In genomic region chr11:75301131-75301530, GRCh38 we compare ENCODE assay signal across 18 cellular contexts. TPM values are rescaled to one million over a fixed set of nuclear protein-coding genes. Genes with fewer than 3 reads are reported as not detected.
A peak's percentile ranks its signal among the peaks of the same experiment; 100 is the strongest.
DNase-seq lines count a peak whose midpoint lies in the region; ATAC-seq and TF ChIP-seq lines count a peak whose summit lies in the region.
"Had no signal": no experiment of that assay in that cellular context is flagged by ENCODE, and none has a peak within 500 bp of the region (broad histone marks: within the 10 kb centered on the region; RNA-seq: fewer than 3 reads in every experiment).

No MANE protein-coding gene starts in this region.

- TF ChIP-seq POLR2A in HCT116 (IDR thresholded peaks at IDR 0.05; ENCODE audit: borderline replicate concordance, extremely low read depth, insufficient read depth, insufficient read length) (no peak), esophagus squamous epithelium (IDR thresholded peaks at IDR 0.05) (no peak)

- H3K27ac ChIP-seq in BLaER1 (peak overlapping the region; percentile 60; the same call in 1 of the 2 replicates), HCT116 (ENCODE audit: low read depth, low read length) (no peak overlapping the region), esophagus squamous epithelium (peak overlapping the region in 3 of 4 donors; percentile 55 to 66 (median 61)), coronary artery (peak overlapping the region in 1 of 2 donors; percentile 55)
- H3K27ac ChIP-seq: vagina had no signal

- H4K20me1 ChIP-seq in BLaER1 (peaks cover 96% of the 10 kb centered on the region), HCT116 (ENCODE audit: insufficient read depth) (no peaks in the 10 kb centered on the region)

- ATAC-seq in HCT116: 0 out of 2 replicates have a peak, but pooled peaks have one; percentile 27
- no peak for ATAC-seq in naive thymus-derived CD8-positive, alpha-beta T cell
- ATAC-seq: activated T-cell treated with anti-CD3 and anti-CD28 coated beads, Interleukin-2, amount 50 U/mL, for 4 hours; SK-N-SH treated with all-trans-retinoic acid at 6 μM for 48 hours had no signal

- peak overlapping the region in 1 of 10 donors; percentile 29 for H3K4me3 Mint-ChIP-seq in naive thymus-derived CD8-positive, alpha-beta T cell
- H3K4me3 Mint-ChIP-seq: activated T-cell treated with anti-CD3 and anti-CD28 coated beads, Interleukin-2, amount 50 U/mL, for 4 hours; central memory CD8-positive, alpha-beta T cell had no signal

- CTCF ChIA-PET in HCT116 (lab: Charles Lee): no interaction called here

- BruUV-seq in HCT116 (replicated peaks; lab: Mats Ljungman, UMichigan): no TSS peak

- 74 to 75% methylated on average over 5 of the region's 5 CpGs for WGBS in esophagus squamous epithelium, 2 donors

- no peak for TF ChIP-seq RAD21 in HCT116 (IDR thresholded peaks at IDR 0.05; ENCODE audit: low read depth)

- no peaks in the 10 kb centered on the region for H3K9me2 ChIP-seq in HCT116 (ENCODE audit: insufficient read depth)

- TF ChIP-seq CTCF in HCT116 (IDR thresholded peaks at IDR 0.05 in 2 of 3, conservative IDR thresholded peaks at IDR 0.05 in 1 of 3; ENCODE audit: borderline replicate concordance in 1 of 3, insufficient read depth in 1 of 3, low read depth in 2 of 3, low read length in 2 of 3) (no peak), esophagus squamous epithelium (IDR thresholded peaks at IDR 0.05) (no peak), coronary artery (IDR thresholded peaks at IDR 0.05) (no peak)

- DNase-seq in HCT116 (ENCODE audit: low read depth, low spot score): no peak
- no peak for DNase-seq in esophagus squamous epithelium (lab: John Stamatoyannopoulos, UW)
- DNase-seq in naive thymus-derived CD8-positive, alpha-beta T cell: no peak
- DNase-seq in NCI-H1048 (lab: John Stamatoyannopoulos, UW): no peak
- no peak for DNase-seq in hippocampal formation (lab: John Stamatoyannopoulos, UW)
- DNase-seq in coronary artery (ENCODE audit: low spot score): no peak
- no peak for DNase-seq in HPDE6-E6E7 (ENCODE audit: extremely low spot score)
- DNase-seq: activated CD4-positive, alpha-beta T cell treated with anti-CD3 and anti-CD28 coated beads, Interleukin-2, amount 50 U/mL, for 4 hours; activated T-cell treated with anti-CD3 and anti-CD28 coated beads, Interleukin-2, amount 50 U/mL, for 4 hours; IMR-90; MV-4-11; NCI-H446 treated with DMSO at 0.1 percent for 48 hours; OCI-M1; stimulated activated naive CD4-positive, alpha-beta T cell treated with Interleukin-2 at 50 U/mL for 16 hours had no signal

- no peaks in the 10 kb centered on the region for H3K27me3 Mint-ChIP-seq in naive thymus-derived CD8-positive, alpha-beta T cell
- H3K27me3 Mint-ChIP-seq: central memory CD8-positive, alpha-beta T cell had no signal

- H3K4me1 Mint-ChIP-seq in naive thymus-derived CD8-positive, alpha-beta T cell: peaks cover 20 to 36% (median 32%) of the 10 kb centered on the region in 4 donors

- H2AFZ ChIP-seq in HCT116 (ENCODE audit: low read depth, low read length, poor library complexity, severe bottlenecking): no peak overlapping the region

- H3K36me3 ChIP-seq in BLaER1: peaks cover 21% of the 10 kb centered on the region
- no peaks in the 10 kb centered on the region for H3K36me3 ChIP-seq in HCT116 (ENCODE audit: control insufficient read depth in 1 of 2, insufficient read depth in 2 of 2, low read length in 2 of 2)
- no peaks in the 10 kb centered on the region for H3K36me3 ChIP-seq in esophagus squamous epithelium
- H3K36me3 ChIP-seq: vagina had no signal

- intact Hi-C loops in HCT116 (cut with micrococcal nuclease): no loop called here
- intact Hi-C loops in esophagus squamous epithelium (cut with DNase I): no loop called here

- H3K4me2 ChIP-seq in BLaER1 (peak overlapping the region; percentile 83), HCT116 (ENCODE audit: low read length) (no peak overlapping the region)

- H3K79me2 ChIP-seq in HCT116 (ENCODE audit: insufficient read depth, low read length): no peaks in the 10 kb centered on the region

- peaks cover 0 to 29% (median 5%) of the 10 kb centered on the region in 3 donors for H3K36me3 Mint-ChIP-seq in naive thymus-derived CD8-positive, alpha-beta T cell

- POLR2A ChIA-PET in HCT116 (lab: Charles Lee): no interaction called here
- POLR2A ChIA-PET in naive thymus-derived CD8-positive, alpha-beta T cell (lab: Charles Lee): no interaction called here

- H3K9me3 ChIP-seq in BLaER1 (no peaks in the 10 kb centered on the region), HCT116 (ENCODE audit: control insufficient read depth in 1 of 2, insufficient read depth in 1 of 2, low read depth in 1 of 2, low read length in 2 of 2) (no peaks in the 10 kb centered on the region), esophagus squamous epithelium (no peaks in the 10 kb centered on the region)
- H3K9me3 ChIP-seq: vagina had no signal

- no peak overlapping the region for H3K4me3 ChIP-seq in BLaER1
- no peak overlapping the region for H3K4me3 ChIP-seq in HCT116 (replicated peaks in 1 of 2; ENCODE audit: low read depth in 1 of 2, low read length in 2 of 2)
- H3K4me3 ChIP-seq in esophagus squamous epithelium: no peak overlapping the region
- no peak overlapping the region for H3K4me3 ChIP-seq in coronary artery
- H3K4me3 ChIP-seq: vagina had no signal

- H3K4me1 ChIP-seq in BLaER1 (peaks cover 28% of the 10 kb centered on the region), HCT116 (ENCODE audit: control insufficient read depth in 1 of 2, insufficient read depth in 2 of 2, low read length in 2 of 2) (peaks cover 0 to 18% of the 10 kb centered on the region in 2 experiments; a peak in 2 of 4 replicates), esophagus squamous epithelium (peaks cover 0 to 31% (median 15%) of the 10 kb centered on the region in 3 donors)

- no peaks in the 10 kb centered on the region for H3K27me3 ChIP-seq in BLaER1
- no peaks in the 10 kb centered on the region for H3K27me3 ChIP-seq in HCT116 (ENCODE audit: insufficient read depth, low read length)
- no peaks in the 10 kb centered on the region for H3K27me3 ChIP-seq in esophagus squamous epithelium
- H3K27me3 ChIP-seq: vagina had no signal

- no peaks in the 10 kb centered on the region for H3K9me3 Mint-ChIP-seq in naive thymus-derived CD8-positive, alpha-beta T cell
- H3K9me3 Mint-ChIP-seq: activated T-cell treated with anti-CD3 and anti-CD28 coated beads, Interleukin-2, amount 50 U/mL, for 4 hours; central memory CD8-positive, alpha-beta T cell had no signal

- H3K9ac ChIP-seq in BLaER1: peak overlapping the region; percentile 45; the same call in 1 of the 2 replicates
- H3K9ac ChIP-seq in HCT116 (ENCODE audit: low read length): no peak overlapping the region

- peak overlapping the region in 8 of 10 donors; percentile 18 to 90 (median 51) for H3K27ac Mint-ChIP-seq in naive thymus-derived CD8-positive, alpha-beta T cell

- RAD21 ChIA-PET in HCT116 (lab: Charles Lee; ENCODE audit: low non-redundant PET in 1 of 2, low total read pairs in 2 of 2, uncharacterized antibody in 2 of 2, unreplicated experiment in 2 of 2): interaction anchor here in 1 of 2 experiments (0.7 kb wide), 1 partner anchor 87 kb away, joined by 4 read pairs; no protein-coding TSS in a partner anchor

TF ChIP-seq in HCT116, 20 proteins besides CTCF, POLR2A, EP300 and RAD21 (continues in another document):
- no peak for TF ChIP-seq SP1 (IDR thresholded peaks at IDR 0.05; ENCODE audit: low read depth)
- no peak for TF ChIP-seq CEBPB (IDR thresholded peaks at IDR 0.05; ENCODE audit: low read depth)
- TF ChIP-seq ELF1 (IDR thresholded peaks at IDR 0.05; ENCODE audit: borderline replicate concordance, low read depth): no peak
- TF ChIP-seq ZNF274 (IDR thresholded peaks at IDR 0.05; ENCODE audit: low read depth, low read length): no peak
- no peak for TF ChIP-seq JUND (IDR thresholded peaks at IDR 0.05)
- no peak for TF ChIP-seq YY1 (IDR thresholded peaks at IDR 0.05; ENCODE audit: extremely low read depth, insufficient replicate concordance, low read depth, low read length)
- no peak for TF ChIP-seq CBX3 (IDR thresholded peaks at IDR 0.05; ENCODE audit: low read depth)
- no peak for TF ChIP-seq TCF7L2 (IDR thresholded peaks at IDR 0.05; ENCODE audit: borderline replicate concordance, extremely low read depth, insufficient read depth, insufficient read length)
- no peak for TF ChIP-seq POLR2AphosphoS5 (IDR thresholded peaks at IDR 0.05; ENCODE audit: low read depth, low read length)
- TF ChIP-seq EGR1 (IDR thresholded peaks at IDR 0.05; ENCODE audit: low read depth): no peak
- TF ChIP-seq EZH2phosphoT487 (IDR thresholded peaks at IDR 0.05; ENCODE audit: borderline replicate concordance): no peak
- no peak for TF ChIP-seq SIN3A (IDR thresholded peaks at IDR 0.05; ENCODE audit: low read depth)
- TF ChIP-seq REST (IDR thresholded peaks at IDR 0.05; ENCODE audit: low read depth): no peak
- TF ChIP-seq FOSL1 (IDR thresholded peaks at IDR 0.05; ENCODE audit: low read depth): no peak
- no peak for TF ChIP-seq ZFX (IDR thresholded peaks at IDR 0.05)

RNA-seq across cellular contexts. Expression of gene ARRB1, which starts 50.3 kb away (rescaled TPM):
- total RNA-seq in HCT116 (2021; ENCODE audit: unreplicated experiment) (24.2 TPM), esophagus squamous epithelium (10 to 100 TPM in 3 of 4 donors, 1 to 10 TPM in 1; 9.6 to 24.8 (median 17.8) TPM)
- polyA plus RNA-seq in HCT116 (2012): 12.0 and 12.9 TPM in 2 replicates
- 10 to 100 TPM; 60.0 to 65.3 TPM for total RNA-seq in naive thymus-derived CD8-positive, alpha-beta T cell
- polyA plus RNA-seq in naive thymus-derived CD8-positive, alpha-beta T cell: 10 to 100 TPM in 1 of 3 donors, 1 to 10 TPM in 2; 7.6 to 12.2 (median 9.0) TPM
